Comparison of ENCODE assay signal across 23 cellular contexts in the genomic region with DNA sequence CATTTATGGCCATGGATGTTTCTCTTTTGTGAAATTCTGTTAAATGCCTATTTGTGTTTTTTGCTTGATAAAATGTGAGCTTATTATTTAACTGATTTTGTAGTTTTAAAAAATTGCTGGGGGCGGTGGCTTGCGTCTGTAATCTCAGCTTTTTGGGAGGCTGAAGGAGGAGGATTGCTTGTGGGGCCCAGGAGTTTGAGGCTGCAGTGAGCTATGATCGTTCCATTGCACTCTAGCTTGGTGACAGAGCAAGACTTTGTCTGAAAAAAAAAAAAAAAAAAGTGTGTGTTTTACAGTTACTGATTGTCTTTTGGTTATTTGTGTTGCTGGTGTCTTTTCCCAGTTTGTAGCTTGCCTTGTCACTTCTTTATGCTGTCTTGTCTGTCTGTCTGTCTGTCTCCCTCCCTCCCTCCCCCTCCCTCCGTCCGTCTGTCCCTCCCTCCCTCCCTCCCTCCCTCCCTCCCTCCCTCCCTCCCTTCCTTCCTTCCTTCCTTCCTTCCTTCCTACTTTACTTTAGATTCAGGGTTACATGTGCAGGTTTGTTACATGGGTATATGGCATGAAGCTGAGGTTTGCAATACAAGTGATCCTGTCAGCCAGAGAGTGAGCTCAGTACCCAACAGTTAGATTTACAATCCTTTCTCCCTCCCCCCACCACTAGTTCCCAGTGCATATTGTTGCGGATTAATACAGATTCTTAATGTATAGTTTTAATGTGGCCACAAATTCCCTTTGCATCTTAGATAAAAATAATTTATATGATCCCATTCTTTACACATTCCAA.
"Had no signal": no experiment of that assay in that cellular context is flagged by ENCODE, and none has a peak within 500 bp of the region (broad histone marks: within the 10 kb centered on the region; RNA-seq: fewer than 3 reads in every experiment).

No MANE protein-coding gene starts in this region.

- H3K36me3 ChIP-seq: ovary had no signal

- H3K27me3 Mint-ChIP-seq: brain; dendritic cell treated with granulocyte-macrophage colony-stimulating factor and Interleukin-4, amounts not matched to agents 40 ng/mL and 50 ng/mL, for 4 days; naive thymus-derived CD8-positive, alpha-beta T cell had no signal

- H3K27me3 ChIP-seq: ovary, right atrium auricular region, thyroid gland had no signal

- H3K27ac ChIP-seq: lower lobe of right lung, ovary, psoas muscle, right atrium auricular region, thyroid gland had no signal

- DNase-seq: activated CD4-positive, alpha-beta T cell treated with anti-CD3 and anti-CD28 coated beads for 4 hours; activated CD4-positive, alpha-beta T cell treated with anti-CD3 and anti-CD28 coated beads, Interleukin-2, amount 50 U/mL, for 48 hours; activated CD4-positive, CD25-positive, alpha-beta regulatory T cell; activated CD8-positive, alpha-beta memory T cell treated with anti-CD3 and anti-CD28 coated beads, Interleukin-2, amount 50 U/mL, for 48 hours; activated naive CD4-positive, alpha-beta T cell treated with Interleukin-2 at 50 U/mL for 16 hours; activated T-cell treated with anti-CD3 and anti-CD28 coated beads, Interleukin-2, amount 50 U/mL, for 4 hours; aorta; effector CD4-positive, alpha-beta T cell; erythroblast; foreskin fibroblast; lower lobe of right lung; naive thymus-derived CD8-positive, alpha-beta T cell; ovary; psoas muscle; stimulated activated CD4-positive, alpha-beta T cell treated with anti-CD3 and anti-CD28 coated beads, Interleukin-12 subunit alpha, Interleukin-12 subunit beta, amount 100 ng/mL, for 4 hours; stimulated activated CD4-positive, alpha-beta T cell treated with anti-CD3 and anti-CD28 coated beads, Interleukin-4, amount 100 ng/mL, for 4 hours; stimulated activated naive CD8-positive, alpha-beta T cell treated with anti-CD3 and anti-CD28 coated beads, Interleukin-15, Interleukin-2, amounts not matched to agents 100 U/mL and 50 U/mL, for 24 hours; T1000; thyroid gland had no signal

- H3K27ac Mint-ChIP-seq: dendritic cell treated with granulocyte-macrophage colony-stimulating factor and Interleukin-4, amounts not matched to agents 40 ng/mL and 50 ng/mL, for 4 days; T-helper 1 cell treated with Interleukin-12 subunit alpha and Interleukin-12 subunit beta and Interleukin-4 antibody, amounts not matched to agents 30 μg/mL and 1 μg/mL, for 36 hours had no signal

- H3K4me3 Mint-ChIP-seq: activated T-cell treated with anti-CD3 and anti-CD28 coated beads, Interleukin-2, amount 50 U/mL, for 4 hours; brain; dendritic cell treated with granulocyte-macrophage colony-stimulating factor and Interleukin-4, amounts not matched to agents 40 ng/mL and 50 ng/mL, for 4 days; T-helper 1 cell treated with Interleukin-12 subunit alpha and Interleukin-12 subunit beta and Interleukin-4 antibody, amounts not matched to agents 30 μg/mL and 1 μg/mL, for 36 hours had no signal

- H3K9me3 Mint-ChIP-seq: activated T-cell treated with anti-CD3 and anti-CD28 coated beads, Interleukin-2, amount 50 U/mL, for 4 hours; dendritic cell treated with granulocyte-macrophage colony-stimulating factor and Interleukin-4, amounts not matched to agents 40 ng/mL and 50 ng/mL, for 4 days; naive thymus-derived CD8-positive, alpha-beta T cell; T-helper 1 cell treated with Interleukin-12 subunit alpha and Interleukin-12 subunit beta and Interleukin-4 antibody, amounts not matched to agents 30 μg/mL and 1 μg/mL, for 36 hours had no signal

- H3K4me3 ChIP-seq: lower lobe of right lung, ovary, right atrium auricular region, thyroid gland had no signal

- H3K9me3 ChIP-seq: lower lobe of right lung, ovary, psoas muscle, right atrium auricular region, thyroid gland had no signal

- ATAC-seq: activated T-cell treated with anti-CD3 and anti-CD28 coated beads, Interleukin-2, amount 50 U/mL, for 4 hours; lower lobe of right lung; naive thymus-derived CD8-positive, alpha-beta T cell; stimulated activated naive CD8-positive, alpha-beta T cell treated with anti-CD3 and anti-CD28 coated beads, Interleukin-15, Interleukin-2, amounts not matched to agents 100 U/mL and 50 U/mL, for 24 hours had no signal
